8 cellular contexts compared by ENCODE assay signal in genomic region chr1:32012709-32013385, GRCh38. TPM values are rescaled to one million over a fixed set of nuclear protein-coding genes. Genes with fewer than 3 reads are reported as not detected.
DNase-seq lines count a peak whose midpoint lies in the region; ATAC-seq, FAIRE-seq and TF ChIP-seq lines count a peak whose summit lies in the region.

No MANE protein-coding gene starts in this region.

- H3K4me1 Mint-ChIP-seq in activated CD4-positive, alpha-beta T cell treated with anti-CD3 and anti-CD28 coated beads, Interleukin-2, amount 10 ng/mL, durations not matched to agents 24 days and 14 days = peaks cover 37% of the 10 kb centered on the region
- H3K4me1 Mint-ChIP-seq in activated naive CD8-positive, alpha-beta T cell treated with anti-CD3 and anti-CD28 coated beads, Interleukin-2, amount 50 U/mL, for 24 hours = peaks cover 35% of the 10 kb centered on the region

- no peaks in the 10 kb centered on the region for H3K36me3 ChIP-seq in kidney (ENCODE audit: control insufficient read depth in 1 of 2, insufficient read depth in 2 of 2, low read length in 2 of 2)
- H3K36me3 ChIP-seq in testis (ENCODE audit: low read depth, missing control alignments) = no peaks in the 10 kb centered on the region

- DNase-seq in activated CD4-positive, alpha-beta T cell treated with anti-CD3 and anti-CD28 coated beads, Interleukin-2, amount 10 ng/mL, durations not matched to agents 24 days and 14 days = no peak
- no peak for DNase-seq in activated CD4-positive, alpha-beta T cell treated with anti-CD3 and anti-CD28 coated beads for 4 hours
- no peak for DNase-seq in activated naive CD8-positive, alpha-beta T cell treated with anti-CD3 and anti-CD28 coated beads, Interleukin-2, amount 50 U/mL, for 24 hours
- no peak for DNase-seq in kidney
- DNase-seq in testis = no peak
- no peak for DNase-seq in NCI-H69 (lab: John Stamatoyannopoulos, UW)

- TF ChIP-seq POLR2A in testis (IDR thresholded peaks at IDR 0.05) = no peak

- H3K9ac ChIP-seq in kidney (ENCODE audit: low read length in 2 of 2) = peak overlapping the region; percentile 35 to 63

- H3K9me3 ChIP-seq in kidney (ENCODE audit: control insufficient read depth in 1 of 2, low read length in 2 of 2) (no peaks in the 10 kb centered on the region), testis (no peaks in the 10 kb centered on the region)

- 40 to 42% methylated on average over 12 of the region's 12 CpGs for WGBS in testis, 2 donors

- H3K4me3 ChIP-seq in kidney (ENCODE audit: low read length in 2 of 2) = peak overlapping the region; percentile 67 to 91
- H3K4me3 ChIP-seq in testis = peak overlapping the region; percentile 86 to 100

- peak overlapping the region; percentile 96 for H3K27ac Mint-ChIP-seq in activated CD4-positive, alpha-beta T cell treated with anti-CD3 and anti-CD28 coated beads, Interleukin-2, amount 10 ng/mL, durations not matched to agents 24 days and 14 days
- H3K27ac Mint-ChIP-seq in activated naive CD8-positive, alpha-beta T cell treated with anti-CD3 and anti-CD28 coated beads, Interleukin-2, amount 50 U/mL, for 24 hours = peak overlapping the region; percentile 98

- H3K27ac ChIP-seq in kidney (ENCODE audit: low read depth in 2 of 2, low read length in 2 of 2) (peak overlapping the region; percentile 68 to 99), testis (peak overlapping the region; percentile 81 to 99)

- no peaks in the 10 kb centered on the region for H3K27me3 ChIP-seq in testis

- peaks cover 4% of the 10 kb centered on the region for H3K27me3 Mint-ChIP-seq in activated CD4-positive, alpha-beta T cell treated with anti-CD3 and anti-CD28 coated beads, Interleukin-2, amount 10 ng/mL, durations not matched to agents 24 days and 14 days
- peaks cover 2% of the 10 kb centered on the region for H3K27me3 Mint-ChIP-seq in activated naive CD8-positive, alpha-beta T cell treated with anti-CD3 and anti-CD28 coated beads, Interleukin-2, amount 50 U/mL, for 24 hours

- H3K9me3 Mint-ChIP-seq in activated CD4-positive, alpha-beta T cell treated with anti-CD3 and anti-CD28 coated beads, Interleukin-2, amount 10 ng/mL, durations not matched to agents 24 days and 14 days = no peaks in the 10 kb centered on the region
- H3K9me3 Mint-ChIP-seq in activated naive CD8-positive, alpha-beta T cell treated with anti-CD3 and anti-CD28 coated beads, Interleukin-2, amount 50 U/mL, for 24 hours = no peaks in the 10 kb centered on the region

- TF ChIP-seq CTCF in kidney (IDR thresholded peaks at IDR 0.05; ENCODE audit: borderline replicate concordance, extremely low read depth, insufficient read depth) (no peak), testis (IDR thresholded peaks at IDR 0.05) (no peak)

- H3K4me3 Mint-ChIP-seq in activated CD4-positive, alpha-beta T cell treated with anti-CD3 and anti-CD28 coated beads, Interleukin-2, amount 10 ng/mL, durations not matched to agents 24 days and 14 days = peak overlapping the region; percentile 100
- H3K4me3 Mint-ChIP-seq in activated naive CD8-positive, alpha-beta T cell treated with anti-CD3 and anti-CD28 coated beads, Interleukin-2, amount 50 U/mL, for 24 hours = peak overlapping the region; percentile 88

- intact Hi-C loops in activated CD4-positive, alpha-beta T cell treated with anti-CD3 and anti-CD28 coated beads, Interleukin-2, amount 10 ng/mL, durations not matched to agents 24 days and 14 days (cut with micrococcal nuclease) = loop anchor here (2.0 to 5.0 kb wide), 5 partner anchors 28 to 371 kb away; partner anchors contain the start of genes PEF1, PTP4A2 and TMEM39B
- intact Hi-C loops in kidney (cut with DNase I) (no loop called here), testis (cut with DNase I; ENCODE audit: low total_unique reads) (no loop called here)

- peaks cover 0 to 12% of the 10 kb centered on the region in 2 donors for H3K4me1 ChIP-seq in kidney (ENCODE audit: control insufficient read depth in 1 of 2, insufficient read depth in 1 of 2, low read depth in 1 of 2, low read length in 2 of 2)
- peaks cover 14% of the 10 kb centered on the region for H3K4me1 ChIP-seq in testis

- H3K36me3 Mint-ChIP-seq in activated CD4-positive, alpha-beta T cell treated with anti-CD3 and anti-CD28 coated beads, Interleukin-2, amount 10 ng/mL, durations not matched to agents 24 days and 14 days (ENCODE audit: low read depth) = peaks cover 30% of the 10 kb centered on the region
- H3K36me3 Mint-ChIP-seq in activated naive CD8-positive, alpha-beta T cell treated with anti-CD3 and anti-CD28 coated beads, Interleukin-2, amount 50 U/mL, for 24 hours (ENCODE audit: low read depth) = peaks cover 29% of the 10 kb centered on the region

- no peak for ATAC-seq in activated naive CD8-positive, alpha-beta T cell treated with anti-CD3 and anti-CD28 coated beads, Interleukin-2, amount 50 U/mL, for 24 hours
- ATAC-seq in HG02642 (IDR thresholded peaks at IDR 0.05; ENCODE audit: poor library complexity, unreplicated experiment) (no peak), GM21381 (IDR thresholded peaks at IDR 0.05; ENCODE audit: unreplicated experiment) (no peak)

- no peak for FAIRE-seq in kidney (lab: Jason Lieb, UNC)

RNA-seq across cellular contexts. Expression of gene KHDRBS1, which starts 0.8 kb away (rescaled TPM):
- total RNA-seq in activated CD4-positive, alpha-beta T cell treated with anti-CD3 and anti-CD28 coated beads, Interleukin-2, amount 10 ng/mL, durations not matched to agents 24 days and 14 days = 174 and 175 TPM in 2 replicates
- total RNA-seq in kidney (121 TPM), testis (10 to 100 TPM; 90.4 to 95.0 TPM)
- polyA plus RNA-seq in kidney (ENCODE audit: insufficient read depth, low read depth, low replicate concordance) (66.9 TPM), testis (ENCODE audit: insufficient read depth, low read depth, low replicate concordance) (133 TPM)

RNA-seq across cellular contexts. Expression of gene TMEM39B, which starts 59.9 kb away (rescaled TPM):
- 34.5 and 38.0 TPM in 2 replicates for total RNA-seq in activated CD4-positive, alpha-beta T cell treated with anti-CD3 and anti-CD28 coated beads, Interleukin-2, amount 10 ng/mL, durations not matched to agents 24 days and 14 days
- 15.4 TPM for total RNA-seq in kidney
- polyA plus RNA-seq in kidney (ENCODE audit: insufficient read depth, low read depth, low replicate concordance) = 9.3 TPM
- 10 to 100 TPM; 15.7 to 16.9 TPM for total RNA-seq in testis
- polyA plus RNA-seq in testis (ENCODE audit: insufficient read depth, low read depth, low replicate concordance) = 24.0 TPM
